In the genomic region with DNA sequence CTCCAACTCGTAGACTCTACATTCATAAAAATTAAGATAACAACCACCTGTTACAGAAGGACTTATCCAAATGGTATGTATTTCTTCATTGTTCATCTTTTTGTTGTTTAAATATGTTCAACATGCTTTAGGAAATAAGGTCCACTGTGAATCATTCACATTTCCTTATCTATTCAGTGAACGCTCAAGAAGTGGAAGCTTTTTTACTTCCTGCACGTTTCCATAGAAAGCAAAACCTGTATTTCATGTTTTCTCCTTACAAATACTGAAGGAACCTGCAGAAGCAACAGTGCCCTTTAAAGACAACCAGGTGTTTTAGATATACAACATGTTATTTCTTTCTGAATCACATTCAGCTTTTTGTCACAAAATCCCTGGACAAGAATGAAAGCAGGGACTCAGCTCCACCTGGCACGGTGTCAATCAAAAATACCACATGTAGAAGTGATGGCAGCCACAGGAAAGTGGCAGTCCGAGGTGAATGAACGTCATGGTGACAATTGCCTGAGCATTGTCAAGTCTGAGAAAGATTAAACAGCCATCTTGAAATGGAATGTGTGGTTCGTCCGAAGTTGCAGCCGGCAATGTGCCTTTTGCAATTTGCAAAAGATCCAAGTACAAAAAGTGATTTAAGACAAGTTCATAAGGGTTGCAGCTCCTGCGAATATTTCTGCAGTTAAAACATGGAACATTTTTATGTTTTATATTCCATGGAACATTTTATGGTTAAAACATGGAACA, we compare ENCODE assay signal across 21 cellular contexts.
A peak's percentile ranks its signal among the peaks of the same experiment; 100 is the strongest.
DNase-seq lines count a peak whose midpoint lies in the region; ATAC-seq and TF ChIP-seq lines count a peak whose summit lies in the region.
"Had no signal": no experiment of that assay in that cellular context is flagged by ENCODE, and none has a peak within 500 bp of the region (broad histone marks: within the 10 kb centered on the region; RNA-seq: fewer than 3 reads in every experiment).

No MANE protein-coding gene starts in this region.

- no peaks in the 10 kb centered on the region for H3K27me3 Mint-ChIP-seq in MCF 10A (ENCODE audit: insufficient read depth, unreplicated experiment)
- H3K27me3 Mint-ChIP-seq: activated CD4-positive, alpha-beta memory T cell treated with anti-CD3 and anti-CD28 coated beads, Interleukin-2, amount 10 ng/mL, durations not matched to agents 7 days and 5 days; CD4-positive, alpha-beta memory T cell had no signal

- H3K27ac Mint-ChIP-seq in MCF 10A (ENCODE audit: low read depth, unreplicated experiment): peak overlapping the region; percentile 78
- H3K27ac Mint-ChIP-seq: activated CD4-positive, alpha-beta memory T cell treated with anti-CD3 and anti-CD28 coated beads, Interleukin-2, amount 10 ng/mL, durations not matched to agents 7 days and 5 days; neural progenitor cell had no signal

- no peak for TF ChIP-seq CTCF in MCF 10A (IDR thresholded peaks at IDR 0.05; ENCODE audit: unreplicated experiment)
- TF ChIP-seq CTCF in foreskin keratinocyte (conservative IDR thresholded peaks at IDR 0.05): no peak
- TF ChIP-seq CTCF in right atrium auricular region (IDR thresholded peaks at IDR 0.05): no peak

- intact Hi-C loops in MCF 10A (cut with micrococcal nuclease): no loop called here

- CTCF ChIA-PET in MCF 10A (lab: Yijun Ruan, JAX): interaction anchor here (0.6 to 3.4 kb wide), 2 partner anchors 11 to 223 kb away, joined by 3 to 28 read pairs; no protein-coding TSS in a partner anchor

- H3K27me3 ChIP-seq in foreskin keratinocyte (no peaks in the 10 kb centered on the region), H7 (ENCODE audit: control insufficient read depth, insufficient read depth, low read length) (no peaks in the 10 kb centered on the region), right atrium auricular region (no peaks in the 10 kb centered on the region)
- H3K27me3 ChIP-seq: gastroesophageal sphincter, neural progenitor cell had no signal

- POLR2A ChIA-PET in MCF 10A (lab: Yijun Ruan, JAX): interaction anchor here (0.7 to 7.3 kb wide), 5 partner anchors 10 to 145 kb away, joined by 3 to 172 read pairs (median 3); no protein-coding TSS in a partner anchor

- no peaks in the 10 kb centered on the region for H3K9me3 ChIP-seq in right atrium auricular region
- H3K9me3 ChIP-seq: gastroesophageal sphincter had no signal

- H3K4me1 ChIP-seq in foreskin keratinocyte: peaks cover 20% of the 10 kb centered on the region
- peaks cover 0 to 8% of the 10 kb centered on the region in 2 donors for H3K4me1 ChIP-seq in right atrium auricular region

- peaks cover 53% of the 10 kb centered on the region for H3K4me1 Mint-ChIP-seq in MCF 10A (ENCODE audit: insufficient read depth, unreplicated experiment)

- H3K36me3 ChIP-seq in H7 (replicated peaks; ENCODE audit: control insufficient read depth, insufficient read depth, low read length): no peaks in the 10 kb centered on the region
- H3K36me3 ChIP-seq in right atrium auricular region: no peaks in the 10 kb centered on the region
- H3K36me3 ChIP-seq: gastroesophageal sphincter, neural progenitor cell had no signal

- H3K4me3 Mint-ChIP-seq in MCF 10A (ENCODE audit: unreplicated experiment): peak overlapping the region; percentile 29
- H3K4me3 Mint-ChIP-seq: activated CD4-positive, alpha-beta memory T cell treated with anti-CD3 and anti-CD28 coated beads, Interleukin-2, amount 10 ng/mL, durations not matched to agents 7 days and 5 days; CD4-positive, alpha-beta memory T cell; neural progenitor cell had no signal

- no peak overlapping the region for H3K4me3 ChIP-seq in H7 (ENCODE audit: insufficient read depth, low read depth, low read length)
- no peak overlapping the region for H3K4me3 ChIP-seq in right atrium auricular region
- H3K4me3 ChIP-seq: gastroesophageal sphincter, neural progenitor cell had no signal

- H3K9me3 Mint-ChIP-seq in MCF 10A (ENCODE audit: unreplicated experiment): no peaks in the 10 kb centered on the region
- H3K9me3 Mint-ChIP-seq: activated CD4-positive, alpha-beta memory T cell treated with anti-CD3 and anti-CD28 coated beads, Interleukin-2, amount 10 ng/mL, durations not matched to agents 7 days and 5 days; CD4-positive, alpha-beta memory T cell had no signal

- peaks cover 9% of the 10 kb centered on the region for H3K36me3 Mint-ChIP-seq in MCF 10A (ENCODE audit: insufficient read depth, unreplicated experiment)
- H3K36me3 Mint-ChIP-seq: neural progenitor cell had no signal

- H3K27ac ChIP-seq in foreskin keratinocyte: no peak overlapping the region
- no peak overlapping the region for H3K27ac ChIP-seq in right atrium auricular region
- H3K27ac ChIP-seq: 22Rv1, gastroesophageal sphincter, neural progenitor cell had no signal

- ATAC-seq in foreskin keratinocyte (peak; percentile 11), HG02678 (IDR thresholded peaks at IDR 0.05; ENCODE audit: unreplicated experiment) (no peak)
- ATAC-seq: gastroesophageal sphincter; Right ventricle myocardium inferior; sciatic nerve; stimulated activated naive CD8-positive, alpha-beta T cell treated with anti-CD3 and anti-CD28 coated beads, Interleukin-15, Interleukin-2, amounts not matched to agents 100 U/mL and 50 U/mL, for 24 hours had no signal

- DNase-seq in DMS53 (lab: John Stamatoyannopoulos, UW): peak; percentile 45
- DNase-seq in DMS53 treated with DMSO at 0.1 percent for 48 hours (lab: John Stamatoyannopoulos, UW; ENCODE audit: unreplicated experiment): no peak
- no peak for DNase-seq in MCF 10A (ENCODE audit: unreplicated experiment)
- no peak for DNase-seq in foreskin keratinocyte
- DNase-seq in H7: no peak
- DNase-seq in D341Med (ENCODE audit: low spot score): no peak
- no peak for DNase-seq in right atrium auricular region (ENCODE audit: low spot score)
- DNase-seq: activated CD4-positive, alpha-beta memory T cell treated with anti-CD3 and anti-CD28 coated beads, Interleukin-2, amount 10 ng/mL, durations not matched to agents 7 days and 5 days; activated gamma-delta T cell; CD4-positive, alpha-beta memory T cell; effector CD4-positive, alpha-beta T cell; NCI-H1048; NCI-H187; stimulated activated naive CD8-positive, alpha-beta T cell treated with anti-CD3 and anti-CD28 coated beads, Interleukin-15, Interleukin-2, amounts not matched to agents 100 U/mL and 50 U/mL, for 24 hours; T-helper 9 cell had no signal

- no TSS peak for BruUV-seq in MCF 10A (replicated peaks; lab: Mats Ljungman, UMichigan)
